Comparison of ENCODE assay signal across 26 cellular contexts in genomic region chr2:176280156-176280555, GRCh38. TPM values are rescaled to one million over a fixed set of nuclear protein-coding genes. Genes with fewer than 3 reads are reported as not detected.
A peak's percentile ranks its signal among the peaks of the same experiment; 100 is the strongest.
DNase-seq lines count a peak whose midpoint lies in the region; ATAC-seq, FAIRE-seq and TF ChIP-seq lines count a peak whose summit lies in the region.
"Had no signal": no experiment of that assay in that cellular context is flagged by ENCODE, and none has a peak within 500 bp of the region (broad histone marks: within the 10 kb centered on the region; RNA-seq: fewer than 3 reads in every experiment).

No MANE protein-coding gene starts in this region.

- H3K27me3 ChIP-seq in breast epithelium = no peaks in the 10 kb centered on the region

- no peaks in the 10 kb centered on the region for H3K4me1 ChIP-seq in breast epithelium

- TF ChIP-seq POLR2A in H54 (IDR thresholded peaks at IDR 0.05; ENCODE audit: low read depth, low read length) (no peak), breast epithelium (IDR thresholded peaks at IDR 0.05) (no peak)

- FAIRE-seq in H54 (lab: Jason Lieb, UNC) = peak; percentile 93
- FAIRE-seq: GM12892, HepG2 had no signal

- no peak for ATAC-seq in GM18858 (IDR thresholded peaks at IDR 0.05; ENCODE audit: unreplicated experiment)
- ATAC-seq: CD8-positive, alpha-beta T cell; HepG2 had no signal

- H3K36me3 ChIP-seq in breast epithelium = no peaks in the 10 kb centered on the region

- intact Hi-C loops in breast epithelium (cut with DNase I; ENCODE audit: low total_unique reads) = no loop called here

- H3K27ac ChIP-seq in breast epithelium = no peak overlapping the region
- H3K27ac ChIP-seq: C4-2B, SK-N-MC had no signal

- H3K4me3 ChIP-seq in breast epithelium = no peak overlapping the region
- H3K4me3 ChIP-seq: SK-N-MC had no signal

- TF ChIP-seq CTCF in breast epithelium (IDR thresholded peaks at IDR 0.05) = no peak

- no peaks in the 10 kb centered on the region for H3K9me3 ChIP-seq in breast epithelium

- DNase-seq in H54 (ENCODE audit: insufficient read length, low spot score) (no peak), M059J (ENCODE audit: low read depth) (peak; percentile 64), amniotic epithelial cell (ENCODE audit: low read depth) (peak; percentile 24), GOT3 (lab: John Stamatoyannopoulos, UW) (no peak), breast epithelium (ENCODE audit: low spot score in 2 of 2) (no peak), germinal center (ENCODE audit: low spot score) (no peak)
- DNase-seq: CD8-positive, alpha-beta T cell; DMS 273 treated with DMSO at 0.1 percent for 48 hours; DMS79; H7; Karpas-422; MV-4-11; NCI-H1105; NCI-H1436 treated with DMSO at 0.1 percent for 48 hours; NCI-H187 treated with DMSO at 0.1 percent for 48 hours; NCI-H2107; NCI-H446; NCI-H526; NCI-H82; NK-92 treated with Interleukin-12 subunit alpha and Interleukin-12 subunit beta, amount 100 ng/mL, for 24 hours; SIG-M5 had no signal

RNA-seq across cellular contexts. Expression of gene MTX2, which starts 10.9 kb away (rescaled TPM):
- 29.8 and 36.0 TPM in 2 replicates for total RNA-seq in M059J (2014; rRNA removed; shearing (Covaris generic))
- total RNA-seq in breast epithelium = 10 to 100 TPM; 19.7 to 27.2 (median 23.6) TPM

Comparison
In these comparisons a context has a peak if more than half of its experiments do, and no peak if none do; other contexts are left out.
1. DNase-seq: peak in M059J (single experiment) and amniotic epithelial cell (single experiment); none in H54 (single experiment), GOT3 (single experiment), breast epithelium (0 of 2) and germinal center (single experiment).